17 cellular contexts compared by ENCODE assay signal in the genomic region with DNA sequence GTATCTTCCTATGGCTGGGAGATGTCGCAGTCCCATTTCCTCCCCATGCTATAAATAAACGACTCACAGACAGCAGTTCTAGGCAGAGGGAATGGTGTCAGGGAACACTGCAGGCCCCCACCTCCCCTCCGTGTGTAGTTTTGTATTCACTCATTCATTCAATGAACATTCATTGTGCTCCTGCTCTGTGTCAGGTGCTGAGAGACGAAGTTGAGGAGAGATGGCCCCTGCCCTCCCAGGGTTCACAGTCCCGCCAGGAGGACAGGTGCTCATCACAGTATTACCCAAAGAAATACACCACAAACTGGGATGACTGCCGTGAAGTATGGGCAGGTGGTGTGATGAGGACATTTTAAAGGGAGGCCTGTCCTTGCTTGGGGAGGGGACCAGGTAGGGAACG. TPM values are rescaled to one million over a fixed set of nuclear protein-coding genes. Genes with fewer than 3 reads are reported as not detected.
A peak's percentile ranks its signal among the peaks of the same experiment; 100 is the strongest.
DNase-seq lines count a peak whose midpoint lies in the region; ATAC-seq and TF ChIP-seq lines count a peak whose summit lies in the region.
"Had no signal": no experiment of that assay in that cellular context is flagged by ENCODE, and none has a peak within 500 bp of the region (broad histone marks: within the 10 kb centered on the region; RNA-seq: fewer than 3 reads in every experiment).

No MANE protein-coding gene starts in this region.

- no peak overlapping the region for H2AK5ac ChIP-seq in H9 (ENCODE audit: insufficient read length, low read length)

- CTCF ChIA-PET in A673 (lab: Charles Lee): no interaction called here

- H2BK20ac ChIP-seq in H9 (ENCODE audit: low read depth, low read length, poor library complexity, severe bottlenecking): no peak overlapping the region

- intact Hi-C loops in sciatic nerve (cut with DNase I) (no loop called here), psoas muscle (cut with DNase I) (no loop called here), A673 (cut with micrococcal nuclease; ENCODE audit: unreplicated experiment) (no loop called here)

- no peak overlapping the region for H2BK5ac ChIP-seq in H9 (ENCODE audit: insufficient read length, low read length)

- H4K91ac ChIP-seq in H9 (ENCODE audit: insufficient read length, low read depth, low read length): no peak overlapping the region

- no peak overlapping the region for H3K27ac Mint-ChIP-seq in H9
- H3K27ac Mint-ChIP-seq: CD4-positive, CD25-positive, alpha-beta regulatory T cell had no signal

- H3K79me1 ChIP-seq in H9 (ENCODE audit: insufficient read depth, low read depth, low read length, poor library complexity, severe bottlenecking): no peaks in the 10 kb centered on the region

- H4K5ac ChIP-seq in H9 (ENCODE audit: insufficient read length, low read depth, low read length): no peak overlapping the region

- no peak for TF ChIP-seq POLR2A in gastroesophageal sphincter (IDR thresholded peaks at IDR 0.05)

- H3K9me3 Mint-ChIP-seq in H9: peaks cover 13 to 14% of the 10 kb centered on the region in 2 experiments

- no peak overlapping the region for H3K18ac ChIP-seq in H9 (ENCODE audit: insufficient read length, low read depth, low read length)

- H4K20me1 ChIP-seq in H9 (ENCODE audit: control insufficient read depth, insufficient read depth, insufficient read length): no peaks in the 10 kb centered on the region

- no peak overlapping the region for H2BK15ac ChIP-seq in H9 (ENCODE audit: low read depth, low read length)

- no peak overlapping the region for H2AFZ ChIP-seq in H9 (ENCODE audit: low read length)
- H2AFZ ChIP-seq: PC-9 had no signal

- H3K27me3 ChIP-seq in H9 (ENCODE audit: insufficient read depth, low read length) (no peaks in the 10 kb centered on the region), gastroesophageal sphincter (peaks cover 44% of the 10 kb centered on the region), psoas muscle (ENCODE audit: insufficient read depth in 3 of 3, low read length in 2 of 3) (peaks cover 0 to 27% (median 0%) of the 10 kb centered on the region in 3 donors), A673 (replicated peaks; ENCODE audit: insufficient read depth, low read depth, low read length, poor library complexity) (peaks cover 4% of the 10 kb centered on the region)

- peaks cover 20% of the 10 kb centered on the region for H3K27me3 Mint-ChIP-seq in H9 (ENCODE audit: low read depth)

- no peaks in the 10 kb centered on the region for H3K23me2 ChIP-seq in H9 (ENCODE audit: insufficient read length, low read depth, low read length, poor library complexity, severe bottlenecking)

- no TSS peak for BruUV-seq in A673 (replicated peaks; lab: Mats Ljungman, UMichigan)

- H3K9me3 ChIP-seq in H9 (ENCODE audit: control insufficient read depth, low read depth, low read length) (no peaks in the 10 kb centered on the region), gastroesophageal sphincter (peaks cover 0 to 6% (median 0%) of the 10 kb centered on the region in 3 donors), psoas muscle (no peaks in the 10 kb centered on the region), A673 (ENCODE audit: low read depth, low read length, poor library complexity, severe bottlenecking) (no peaks in the 10 kb centered on the region)

- H3K56ac ChIP-seq in H9 (ENCODE audit: insufficient read length, low read depth, low read length): no peak overlapping the region

- no peak overlapping the region for H3K14ac ChIP-seq in H9 (ENCODE audit: insufficient read depth, low read length)

- no peak overlapping the region for H3K4me3 ChIP-seq in gastroesophageal sphincter
- H3K4me3 ChIP-seq in psoas muscle: no peak overlapping the region
- no peak overlapping the region for H3K4me3 ChIP-seq in A673 (ENCODE audit: low read depth, low read length, poor library complexity, severe bottlenecking)
- H3K4me3 ChIP-seq: GM12878, K562, PC-9 had no signal

- no peak for TF ChIP-seq EP300 in gastroesophageal sphincter (IDR thresholded peaks at IDR 0.05)

- no CpG with 5 or more reads among the region's 7 CpGs for WGBS in H9 (ENCODE audit: extremely low coverage, insufficient read length, low lambda C conversion rate)
- 54 to 73% methylated on average over 2 to 3 of the region's 7 CpGs for WGBS in gastroesophageal sphincter (ENCODE audit: low coverage in 1 of 2), 2 donors
- 64 to 71% (median 65%) methylated on average over 7 of the region's 7 CpGs for WGBS in psoas muscle, 3 donors

- H3K4me1 Mint-ChIP-seq in H9: peaks cover 5 to 15% of the 10 kb centered on the region in 2 experiments; a peak in 3 of 4 replicates
- H3K4me1 Mint-ChIP-seq: CD4-positive, CD25-positive, alpha-beta regulatory T cell had no signal

- no peak overlapping the region for H3K4me3 Mint-ChIP-seq in H9

- no peak overlapping the region for H3K4ac ChIP-seq in H9 (ENCODE audit: low read depth, low read length)

- no peak overlapping the region for H3T11ph ChIP-seq in H9 (ENCODE audit: low read length)

- H2BK120ac ChIP-seq in H9 (ENCODE audit: low read depth, low read length, poor library complexity, severe bottlenecking): no peak overlapping the region

- H3K4me1 ChIP-seq in H9 (ENCODE audit: insufficient read depth, low read length) (no peaks in the 10 kb centered on the region), gastroesophageal sphincter (no peaks in the 10 kb centered on the region), psoas muscle (no peaks in the 10 kb centered on the region), A673 (ENCODE audit: insufficient read depth, low read length, poor library complexity, severe bottlenecking) (no peaks in the 10 kb centered on the region)

- no peak overlapping the region for H3K4me2 ChIP-seq in H9 (ENCODE audit: insufficient read depth, insufficient read length, low read length)
- H3K4me2 ChIP-seq: PC-9 had no signal

- peak; percentile 33 for DNase-seq in activated CD8-positive, alpha-beta memory T cell treated with anti-CD3 and anti-CD28 coated beads for 24 hours
- no peak for DNase-seq in activated CD8-positive, alpha-beta memory T cell treated with anti-CD3 and anti-CD28 coated beads, Interleukin-2, amount 50 U/mL, for 48 hours
- peak; percentile 20 for DNase-seq in H9
- peak; percentile 28 for DNase-seq in sciatic nerve (ENCODE audit: low spot score)
- DNase-seq in psoas muscle: no peak
- DNase-seq in A673 (ENCODE audit: low spot score): no peak
- DNase-seq: AML-193; CD4-positive, CD25-positive, alpha-beta regulatory T cell; NCI-H1436 treated with DMSO at 0.1 percent for 48 hours; NCI-H2081 treated with DMSO at 0.1 percent for 48 hours; NCI-H446; NCI-H748 treated with DMSO at 0.1 percent for 48 hours; PC-9 had no signal

- peaks cover 2 to 14% (median 3%) of the 10 kb centered on the region in 3 experiments; a peak in 5 of 7 replicates for H3K36me3 Mint-ChIP-seq in H9 (ENCODE audit: insufficient read depth in 1 of 3, low read depth in 3 of 3)
- H3K36me3 Mint-ChIP-seq: CD4-positive, CD25-positive, alpha-beta regulatory T cell had no signal

- no peak overlapping the region for H3K9ac ChIP-seq in H9 (ENCODE audit: extremely low read depth, insufficient read length, low read length)

- POLR2A ChIA-PET in A673 (lab: Charles Lee; ENCODE audit: low non-redundant PET): no interaction called here

- H3K79me2 ChIP-seq in H9 (ENCODE audit: insufficient read depth, low read length): no peaks in the 10 kb centered on the region

- H3K27ac ChIP-seq in H9 (ENCODE audit: insufficient read length, low read depth, low read length) (no peak overlapping the region), gastroesophageal sphincter (no peak overlapping the region), psoas muscle (no peak overlapping the region), A673 (ENCODE audit: low read depth, low read length, poor library complexity, severe bottlenecking) (no peak overlapping the region)
- H3K27ac ChIP-seq: PC-9 had no signal

- no peak overlapping the region for H2BK12ac ChIP-seq in H9 (ENCODE audit: insufficient read length, low read depth, low read length)

- TF ChIP-seq CTCF in H9 (conservative IDR thresholded peaks at IDR 0.05): no peak
- no peak for TF ChIP-seq CTCF in gastroesophageal sphincter (IDR thresholded peaks at IDR 0.05)
- TF ChIP-seq CTCF in psoas muscle (IDR thresholded peaks at IDR 0.05): no peak
- no peak for TF ChIP-seq CTCF in A673 (conservative IDR thresholded peaks at IDR 0.05; ENCODE audit: low read depth, low read length)

- H4K8ac ChIP-seq in H9 (replicated peaks; ENCODE audit: insufficient read length, low read depth, low read length): no peak overlapping the region

- H3K23ac ChIP-seq in H9 (ENCODE audit: insufficient read length, low read depth, low read length): no peak overlapping the region

- peak; percentile 32 for ATAC-seq in gastroesophageal sphincter
- peak; percentile 17 for ATAC-seq in sciatic nerve
- ATAC-seq in HG02623 (IDR thresholded peaks at IDR 0.05; ENCODE audit: unreplicated experiment): no peak
- no peak for ATAC-seq in psoas muscle
- ATAC-seq: GM12878, K562 had no signal

- H3K36me3 ChIP-seq in gastroesophageal sphincter (no peaks in the 10 kb centered on the region), psoas muscle (ENCODE audit: insufficient read depth in 1 of 2, low read depth in 1 of 2) (no peaks in the 10 kb centered on the region), A673 (ENCODE audit: insufficient read depth, low read length, poor library complexity, severe bottlenecking) (no peaks in the 10 kb centered on the region)

RNA-seq across cellular contexts. Expression of a gene that starts 29.8 kb away (rescaled TPM):
- total RNA-seq in H9 (2021): 31.1 TPM in 2 replicates
- total RNA-seq in gastroesophageal sphincter: 10 to 100 TPM; 24.3 to 57.3 (median 36.9) TPM
- 47.5 TPM for total RNA-seq in sciatic nerve
- 10 to 100 TPM; 29.1 to 52.3 (median 36.4) TPM for total RNA-seq in psoas muscle
- 10 to 100 TPM; 18.4 to 41.9 (median 29.1) TPM for polyA plus RNA-seq in psoas muscle
- 15.8 and 19.9 TPM in 2 replicates for total RNA-seq in A673 (2021)

Comparison
In these comparisons a context has a peak if more than half of its experiments do, and no peak if none do; other contexts are left out.
1. DNase-seq: peak in activated CD8-positive, alpha-beta memory T cell treated with anti-CD3 and anti-CD28 coated beads for 24 hours (single experiment), H9 (single experiment) and sciatic nerve (single experiment); none in activated CD8-positive, alpha-beta memory T cell treated with anti-CD3 and anti-CD28 coated beads, Interleukin-2, amount 50 U/mL, for 48 hours (single experiment), psoas muscle (0 of 2) and A673 (single experiment).
2. ATAC-seq: peak in gastroesophageal sphincter (single experiment) and sciatic nerve (single experiment); none in HG02623 (single experiment) and psoas muscle (0 of 4).